Comparison of ENCODE assay signal across 20 cellular contexts in genomic region chr10:878333-878753, GRCh38. TPM values are rescaled to one million over a fixed set of nuclear protein-coding genes. Genes with fewer than 3 reads are reported as not detected.
DNase-seq lines count a peak whose midpoint lies in the region; ATAC-seq, FAIRE-seq and TF ChIP-seq lines count a peak whose summit lies in the region.
"Had no signal": no experiment of that assay in that cellular context is flagged by ENCODE, and none has a peak within 500 bp of the region (broad histone marks: within the 10 kb centered on the region; RNA-seq: fewer than 3 reads in every experiment).

No MANE protein-coding gene starts in this region.

- H3K9me3 ChIP-seq in astrocyte (ENCODE audit: insufficient read depth, low read depth, low read length) (no peaks in the 10 kb centered on the region), skeletal muscle tissue (ENCODE audit: control insufficient read depth in 3 of 3, low read length in 3 of 3) (no peaks in the 10 kb centered on the region)
- H3K9me3 ChIP-seq in CD4-positive, alpha-beta T cell (ENCODE audit: control insufficient read depth, low read length), result no peaks in the 10 kb centered on the region
- H3K9me3 ChIP-seq in CD8-positive, alpha-beta memory T cell (ENCODE audit: low read length), result no peaks in the 10 kb centered on the region
- H3K9me3 ChIP-seq: BLaER1, HAP-1 had no signal

- DNase-seq in GM03348 (ENCODE audit: low spot score) (peak; percentile 24), astrocyte (ENCODE audit: low read depth) (no peak), left lobe of liver (ENCODE audit: low spot score) (peak; percentile 62), T-helper 2 cell (no peak), DMS53 (lab: John Stamatoyannopoulos, UW) (no peak)
- DNase-seq in CD4-positive, alpha-beta T cell, result no peak
- DNase-seq in CD8-positive, alpha-beta memory T cell, result no peak
- DNase-seq: activated CD4-positive, CD25-positive, alpha-beta regulatory T cell; activated CD8-positive, alpha-beta memory T cell treated with anti-CD3 and anti-CD28 coated beads, Interleukin-2, amount 10 ng/mL, durations not matched to agents 7 days and 5 days; amniotic stem cell; DMS153; hippocampal formation; NCI-H1930; NCI-H524; SHP77 treated with DMSO at 0.1 percent for 48 hours had no signal

- H3K9me3 Mint-ChIP-seq in astrocyte (ENCODE audit: unreplicated experiment), result no peaks in the 10 kb centered on the region
- no peaks in the 10 kb centered on the region for H3K9me3 Mint-ChIP-seq in CD4-positive, alpha-beta T cell
- H3K9me3 Mint-ChIP-seq in CD8-positive, alpha-beta memory T cell, result no peaks in the 10 kb centered on the region
- H3K9me3 Mint-ChIP-seq: T-helper 1 cell treated with Interleukin-12 subunit alpha and Interleukin-12 subunit beta and Interleukin-4 antibody, amounts not matched to agents 30 μg/mL and 1 μg/mL, for 36 hours had no signal

- H3K36me3 Mint-ChIP-seq in astrocyte (ENCODE audit: low read depth, unreplicated experiment), result peaks cover 19% of the 10 kb centered on the region
- H3K36me3 Mint-ChIP-seq in CD4-positive, alpha-beta T cell (ENCODE audit: low read depth), result peaks cover 89% of the 10 kb centered on the region
- peaks cover 4 to 88% (median 23%) of the 10 kb centered on the region in 3 donors for H3K36me3 Mint-ChIP-seq in CD8-positive, alpha-beta memory T cell

- peaks cover 73% of the 10 kb centered on the region for H3K79me2 ChIP-seq in astrocyte (ENCODE audit: insufficient read depth, low read length)

- ATAC-seq in left lobe of liver, result peak; percentile 82
- ATAC-seq in CD4-positive, alpha-beta T cell (ENCODE audit: poor library complexity), result no peak
- ATAC-seq: activated CD8-positive, alpha-beta memory T cell treated with anti-CD3 and anti-CD28 coated beads, Interleukin-2, amount 10 ng/mL, durations not matched to agents 7 days and 5 days had no signal

- no peaks in the 10 kb centered on the region for H3K27me3 Mint-ChIP-seq in astrocyte (ENCODE audit: low read depth, unreplicated experiment)
- H3K27me3 Mint-ChIP-seq in CD4-positive, alpha-beta T cell, result no peaks in the 10 kb centered on the region
- no peaks in the 10 kb centered on the region for H3K27me3 Mint-ChIP-seq in CD8-positive, alpha-beta memory T cell
- H3K27me3 Mint-ChIP-seq: activated CD8-positive, alpha-beta memory T cell treated with anti-CD3 and anti-CD28 coated beads, Interleukin-2, amount 10 ng/mL, durations not matched to agents 7 days and 5 days had no signal

- no peak overlapping the region for H3K27ac ChIP-seq in astrocyte (ENCODE audit: low read depth, low read length)
- H3K27ac ChIP-seq in skeletal muscle tissue (ENCODE audit: low read depth, low read length), result peak overlapping the region; percentile 12
- no peak overlapping the region for H3K27ac ChIP-seq in CD4-positive, alpha-beta T cell (ENCODE audit: low read depth, low read length)
- H3K27ac ChIP-seq in CD8-positive, alpha-beta memory T cell (ENCODE audit: low read depth, low read length), result no peak overlapping the region
- H3K27ac ChIP-seq: BLaER1 had no signal

- CTCF ChIA-PET in CD4-positive, alpha-beta T cell (lab: Charles Lee), result no interaction called here
- CTCF ChIA-PET in CD8-positive, alpha-beta memory T cell (lab: Charles Lee), result no interaction called here

- no peak for TF ChIP-seq CTCF in astrocyte (IDR thresholded peaks at IDR 0.05; ENCODE audit: insufficient read depth, low read depth, low read length)
- TF ChIP-seq CTCF in CD4-positive, alpha-beta T cell (IDR thresholded peaks at IDR 0.05), result no peak

- H3K36me3 ChIP-seq in astrocyte (ENCODE audit: insufficient read depth, low read length) (peaks cover 35% of the 10 kb centered on the region), skeletal muscle tissue (ENCODE audit: control insufficient read depth in 3 of 3, insufficient read depth in 3 of 3, low read length in 3 of 3) (peaks cover 14 to 23% (median 15%) of the 10 kb centered on the region in 3 donors)
- H3K36me3 ChIP-seq in CD8-positive, alpha-beta memory T cell (ENCODE audit: insufficient read depth, low read length), result peaks cover 26% of the 10 kb centered on the region

- peaks cover 50% of the 10 kb centered on the region for H4K20me1 ChIP-seq in astrocyte (ENCODE audit: insufficient read depth, low read length)

- H3K4me3 ChIP-seq in astrocyte (ENCODE audit: insufficient read depth, low read depth, low read length) (no peak overlapping the region), skeletal muscle tissue (ENCODE audit: low read length in 3 of 3) (no peak overlapping the region)
- H3K4me3 ChIP-seq in CD8-positive, alpha-beta memory T cell (ENCODE audit: low read length), result no peak overlapping the region
- H3K4me3 ChIP-seq: BLaER1, HAP-1 had no signal

- H3K9ac ChIP-seq in astrocyte (ENCODE audit: low read length), result no peak overlapping the region
- H3K9ac ChIP-seq in skeletal muscle tissue (ENCODE audit: low read depth in 1 of 3, low read length in 3 of 3), result no peak overlapping the region
- H3K9ac ChIP-seq: BLaER1 had no signal

- FAIRE-seq in astrocyte (lab: Jason Lieb, UNC), result no peak
- FAIRE-seq: colon had no signal

- intact Hi-C loops in CD4-positive, alpha-beta T cell (cut with DNase I, micrococcal nuclease), result no loop called here

- H2AFZ ChIP-seq in astrocyte (ENCODE audit: low read depth, low read length), result no peak overlapping the region

- no peak overlapping the region for H3K4me3 Mint-ChIP-seq in astrocyte (ENCODE audit: unreplicated experiment)
- H3K4me3 Mint-ChIP-seq in CD4-positive, alpha-beta T cell, result no peak overlapping the region
- no peak overlapping the region for H3K4me3 Mint-ChIP-seq in CD8-positive, alpha-beta memory T cell
- H3K4me3 Mint-ChIP-seq: activated CD8-positive, alpha-beta memory T cell treated with anti-CD3 and anti-CD28 coated beads, Interleukin-2, amount 10 ng/mL, durations not matched to agents 7 days and 5 days; T-helper 1 cell treated with Interleukin-12 subunit alpha and Interleukin-12 subunit beta and Interleukin-4 antibody, amounts not matched to agents 30 μg/mL and 1 μg/mL, for 36 hours had no signal

- no peaks in the 10 kb centered on the region for H3K27me3 ChIP-seq in astrocyte (ENCODE audit: insufficient read depth, low read length)
- H3K27me3 ChIP-seq in skeletal muscle tissue (ENCODE audit: control insufficient read depth in 3 of 3, insufficient read depth in 3 of 3, low read length in 3 of 3), result no peaks in the 10 kb centered on the region
- H3K27me3 ChIP-seq in CD4-positive, alpha-beta T cell (ENCODE audit: control insufficient read depth, insufficient read depth, low read length), result no peaks in the 10 kb centered on the region
- no peaks in the 10 kb centered on the region for H3K27me3 ChIP-seq in CD8-positive, alpha-beta memory T cell (ENCODE audit: insufficient read depth, low read length, poor library complexity, severe bottlenecking)
- H3K27me3 ChIP-seq: BLaER1 had no signal

- no peak overlapping the region for H3K4me2 ChIP-seq in astrocyte (ENCODE audit: low read length)
- H3K4me2 ChIP-seq: BLaER1 had no signal

- H3K27ac Mint-ChIP-seq in astrocyte (ENCODE audit: unreplicated experiment), result peak overlapping the region; percentile 59
- no peak overlapping the region for H3K27ac Mint-ChIP-seq in CD4-positive, alpha-beta T cell
- H3K27ac Mint-ChIP-seq in CD8-positive, alpha-beta memory T cell, result no peak overlapping the region
- H3K27ac Mint-ChIP-seq: activated CD8-positive, alpha-beta memory T cell treated with anti-CD3 and anti-CD28 coated beads, Interleukin-2, amount 10 ng/mL, durations not matched to agents 7 days and 5 days had no signal

- no peaks in the 10 kb centered on the region for H3K4me1 Mint-ChIP-seq in astrocyte (ENCODE audit: low read depth, unreplicated experiment)
- H3K4me1 Mint-ChIP-seq in CD4-positive, alpha-beta T cell (ENCODE audit: low read depth), result peaks cover 15% of the 10 kb centered on the region
- H3K4me1 Mint-ChIP-seq in CD8-positive, alpha-beta memory T cell, result peaks cover 9 to 32% (median 23%) of the 10 kb centered on the region in 3 donors
- H3K4me1 Mint-ChIP-seq: activated CD8-positive, alpha-beta memory T cell treated with anti-CD3 and anti-CD28 coated beads, Interleukin-2, amount 10 ng/mL, durations not matched to agents 7 days and 5 days had no signal

- POLR2A ChIA-PET in CD4-positive, alpha-beta T cell (lab: Charles Lee), result no interaction called here
- POLR2A ChIA-PET in CD8-positive, alpha-beta memory T cell (lab: Charles Lee), result no interaction called here

- H3K4me1 ChIP-seq in astrocyte (ENCODE audit: insufficient read depth, low read length), result no peaks in the 10 kb centered on the region
- peaks cover 12 to 21% (median 21%) of the 10 kb centered on the region in 3 donors for H3K4me1 ChIP-seq in skeletal muscle tissue (ENCODE audit: control insufficient read depth in 3 of 3, insufficient read depth in 3 of 3, low read length in 3 of 3)
- H3K4me1 ChIP-seq in CD8-positive, alpha-beta memory T cell (ENCODE audit: insufficient read depth, low read length), result no peaks in the 10 kb centered on the region
- H3K4me1 ChIP-seq: BLaER1, HAP-1 had no signal

RNA-seq across cellular contexts. Expression of gene LARP4B, which starts 53.2 kb away (rescaled TPM):
- 97.3 and 101 TPM in 2 replicates for total RNA-seq in astrocyte
- 37.1 TPM for total RNA-seq in left lobe of liver
- 30.8 TPM for total RNA-seq in skeletal muscle tissue
- total RNA-seq in CD4-positive, alpha-beta T cell, result 10 to 100 TPM; 33.1 to 40.2 TPM
- total RNA-seq in CD8-positive, alpha-beta memory T cell, result 100 to 1,000 TPM; 121 to 128 TPM
- 30.6 TPM for polyA plus RNA-seq in CD8-positive, alpha-beta memory T cell

Comparison
In these comparisons a context has a peak if more than half of its experiments do, and no peak if none do; other contexts are left out.
1. DNase-seq: peak in GM03348 (single experiment) and left lobe of liver (single experiment); none in astrocyte (single experiment), T-helper 2 cell (0 of 5), CD4-positive, alpha-beta T cell (0 of 10), DMS53 (single experiment) and CD8-positive, alpha-beta memory T cell (0 of 5).